ENCODE assay signal across 24 cellular contexts in genomic region chr2:101622210-101622609, GRCh38.
DNase-seq lines count a peak whose midpoint lies in the region; ATAC-seq and TF ChIP-seq lines count a peak whose summit lies in the region.
"Had no signal": no experiment of that assay in that cellular context is flagged by ENCODE, and none has a peak within 500 bp of the region (broad histone marks: within the 10 kb centered on the region; RNA-seq: fewer than 3 reads in every experiment).

No MANE protein-coding gene starts in this region.

- no peaks in the 10 kb centered on the region for H3K36me3 Mint-ChIP-seq in activated T-cell treated with anti-CD3 and anti-CD28 coated beads, Interleukin-2, amount 50 U/mL, for 24 hours (ENCODE audit: low read depth)
- no peaks in the 10 kb centered on the region for H3K36me3 Mint-ChIP-seq in activated naive CD8-positive, alpha-beta T cell treated with anti-CD3 and anti-CD28 coated beads, Interleukin-2, amount 50 U/mL, for 24 hours (ENCODE audit: low read depth)
- H3K36me3 Mint-ChIP-seq in stimulated activated effector memory CD8-positive, alpha-beta T cell treated with anti-CD3 and anti-CD28 coated beads, Interleukin-12 subunit alpha, Interleukin-12 subunit beta, amount 100 ng/mL, for 72 hours: no peaks in the 10 kb centered on the region
- H3K36me3 Mint-ChIP-seq: CD8-positive, alpha-beta T cell; T-cell had no signal

- peak; percentile 41 for ATAC-seq in activated naive CD8-positive, alpha-beta T cell treated with anti-CD3 and anti-CD28 coated beads, Interleukin-2, amount 50 U/mL, for 24 hours
- peak; percentile 47 for ATAC-seq in stimulated activated effector memory CD8-positive, alpha-beta T cell treated with anti-CD3 and anti-CD28 coated beads, Interleukin-12 subunit alpha, Interleukin-12 subunit beta, amount 100 ng/mL, for 72 hours
- ATAC-seq in GM18517 (IDR thresholded peaks at IDR 0.05; ENCODE audit: unreplicated experiment): no peak
- ATAC-seq: K562 had no signal

- H3K27me3 Mint-ChIP-seq in activated T-cell treated with anti-CD3 and anti-CD28 coated beads, Interleukin-2, amount 50 U/mL, for 24 hours: no peaks in the 10 kb centered on the region
- H3K27me3 Mint-ChIP-seq in activated naive CD8-positive, alpha-beta T cell treated with anti-CD3 and anti-CD28 coated beads, Interleukin-2, amount 50 U/mL, for 24 hours: no peaks in the 10 kb centered on the region
- H3K27me3 Mint-ChIP-seq: T-cell had no signal

- H3K4me3 ChIP-seq in GM12864 (ENCODE audit: low read depth, low read length): peak overlapping the region; percentile 33
- H3K4me3 ChIP-seq: K562, sigmoid colon, stomach, transverse colon had no signal

- no peak for DNase-seq in activated T-cell treated with anti-CD3 and anti-CD28 coated beads, Interleukin-2, amount 50 U/mL, for 24 hours
- no peak for DNase-seq in activated T-cell treated with anti-CD3 and anti-CD28 coated beads for 4 hours
- no peak for DNase-seq in GM12864 (ENCODE audit: low read depth)
- no peak for DNase-seq in activated naive CD8-positive, alpha-beta T cell treated with anti-CD3 and anti-CD28 coated beads, Interleukin-2, amount 50 U/mL, for 24 hours
- DNase-seq in stimulated activated effector memory CD8-positive, alpha-beta T cell treated with anti-CD3 and anti-CD28 coated beads, Interleukin-12 subunit alpha, Interleukin-12 subunit beta, amount 100 ng/mL, for 72 hours (ENCODE audit: low spot score in 2 of 2): peak in 1 of 2 donors; percentile 54
- DNase-seq in GM19240 (ENCODE audit: insufficient read length, low spot score): no peak
- no peak for DNase-seq in kidney tubule cell (ENCODE audit: low spot score)
- DNase-seq: activated effector memory CD4-positive, alpha-beta T cell treated with anti-CD3 and anti-CD28 coated beads, Interleukin-2, amount 50 U/mL, for 16 hours; CD8-positive, alpha-beta T cell; cerebellar nuclear complex; effector CD4-positive, alpha-beta T cell; foreskin melanocyte; GF-D8; H9; MM.1S; NCI-H187; NCI-H226; NCI-H82; sigmoid colon; stomach; T-cell; transverse colon had no signal

- H3K9me3 Mint-ChIP-seq in activated T-cell treated with anti-CD3 and anti-CD28 coated beads, Interleukin-2, amount 50 U/mL, for 24 hours: no peaks in the 10 kb centered on the region
- H3K9me3 Mint-ChIP-seq in activated naive CD8-positive, alpha-beta T cell treated with anti-CD3 and anti-CD28 coated beads, Interleukin-2, amount 50 U/mL, for 24 hours: no peaks in the 10 kb centered on the region
- H3K9me3 Mint-ChIP-seq in stimulated activated effector memory CD8-positive, alpha-beta T cell treated with anti-CD3 and anti-CD28 coated beads, Interleukin-12 subunit alpha, Interleukin-12 subunit beta, amount 100 ng/mL, for 72 hours: no peaks in the 10 kb centered on the region
- H3K9me3 Mint-ChIP-seq: CD8-positive, alpha-beta T cell; H9; T-cell had no signal

- H3K4me1 Mint-ChIP-seq in activated T-cell treated with anti-CD3 and anti-CD28 coated beads, Interleukin-2, amount 50 U/mL, for 24 hours (ENCODE audit: low read depth): peaks cover 29% of the 10 kb centered on the region
- H3K4me1 Mint-ChIP-seq in activated naive CD8-positive, alpha-beta T cell treated with anti-CD3 and anti-CD28 coated beads, Interleukin-2, amount 50 U/mL, for 24 hours: peaks cover 50% of the 10 kb centered on the region
- H3K4me1 Mint-ChIP-seq in stimulated activated effector memory CD8-positive, alpha-beta T cell treated with anti-CD3 and anti-CD28 coated beads, Interleukin-12 subunit alpha, Interleukin-12 subunit beta, amount 100 ng/mL, for 72 hours: peaks cover 31% of the 10 kb centered on the region

- TF ChIP-seq CTCF in GM12864 (IDR thresholded peaks at IDR 0.05; ENCODE audit: low read depth, low read length, missing control alignments): no peak

- peak overlapping the region; percentile 50 for H3K27ac Mint-ChIP-seq in activated T-cell treated with anti-CD3 and anti-CD28 coated beads, Interleukin-2, amount 50 U/mL, for 24 hours
- peak overlapping the region; percentile 88 for H3K27ac Mint-ChIP-seq in activated naive CD8-positive, alpha-beta T cell treated with anti-CD3 and anti-CD28 coated beads, Interleukin-2, amount 50 U/mL, for 24 hours
- peak overlapping the region; percentile 46 for H3K27ac Mint-ChIP-seq in stimulated activated effector memory CD8-positive, alpha-beta T cell treated with anti-CD3 and anti-CD28 coated beads, Interleukin-12 subunit alpha, Interleukin-12 subunit beta, amount 100 ng/mL, for 72 hours

- H3K4me3 Mint-ChIP-seq in activated T-cell treated with anti-CD3 and anti-CD28 coated beads, Interleukin-2, amount 50 U/mL, for 24 hours: no peak overlapping the region
- no peak overlapping the region for H3K4me3 Mint-ChIP-seq in activated naive CD8-positive, alpha-beta T cell treated with anti-CD3 and anti-CD28 coated beads, Interleukin-2, amount 50 U/mL, for 24 hours
- peak overlapping the region; percentile 55 for H3K4me3 Mint-ChIP-seq in stimulated activated effector memory CD8-positive, alpha-beta T cell treated with anti-CD3 and anti-CD28 coated beads, Interleukin-12 subunit alpha, Interleukin-12 subunit beta, amount 100 ng/mL, for 72 hours
- H3K4me3 Mint-ChIP-seq: H9 had no signal
